13 cellular contexts compared by ENCODE assay signal in genomic region chr15:41032079-41032328, GRCh38.
DNase-seq lines count a peak whose midpoint lies in the region; ATAC-seq and TF ChIP-seq lines count a peak whose summit lies in the region.
"Had no signal": no experiment of that assay in that cellular context is flagged by ENCODE, and none has a peak within 500 bp of the region (broad histone marks: within the 10 kb centered on the region; RNA-seq: fewer than 3 reads in every experiment).

No MANE protein-coding gene starts in this region.

- H3K27me3 Mint-ChIP-seq in MCF 10A (ENCODE audit: insufficient read depth, unreplicated experiment) (no peaks in the 10 kb centered on the region), mesothelial cell of epicardium (ENCODE audit: low read depth) (no peaks in the 10 kb centered on the region)
- no peaks in the 10 kb centered on the region for H3K27me3 Mint-ChIP-seq in activated T-helper 17 cell treated with anti-CD3 and anti-CD28 coated beads, Interleukin-2, amount 50 U/mL, for 72 hours
- H3K27me3 Mint-ChIP-seq: CD8-positive, alpha-beta memory T cell had no signal

- ATAC-seq in activated T-helper 17 cell treated with anti-CD3 and anti-CD28 coated beads, Interleukin-2, amount 50 U/mL, for 72 hours (replicated peaks) = no peak
- no peak for ATAC-seq in heart right ventricle

- CTCF ChIA-PET in MCF 10A (lab: Yijun Ruan, JAX) = interaction anchor here (0.9 to 1.0 kb wide), 2 partner anchors 105 to 129 kb away, joined by 3 to 4 read pairs; no protein-coding TSS in a partner anchor
- CTCF ChIA-PET in mammary epithelial cell (lab: Charles Lee; ENCODE audit: low non-redundant PET) = interaction anchor here (0.6 kb wide), 1 partner anchor 82 kb away, joined by 5 read pairs; no protein-coding TSS in a partner anchor

- H3K4me3 ChIP-seq in mammary epithelial cell (replicated peaks in 1 of 3; ENCODE audit: insufficient read depth in 1 of 3, low read depth in 2 of 3, low read length in 3 of 3) = no peak overlapping the region
- no peak overlapping the region for H3K4me3 ChIP-seq in heart right ventricle

- dilution Hi-C loops in mammary epithelial cell (cut with HindIII; ENCODE audit: low sequenced_read_pairs) = no loop called here

- POLR2A ChIA-PET in MCF 10A (lab: Yijun Ruan, JAX) = interaction anchor here (0.7 kb wide), 2 partner anchors 35 to 38 kb away, joined by 3 to 4 read pairs; no protein-coding TSS in a partner anchor

- in situ Hi-C loops in mammary epithelial cell (cut with MboI; ENCODE audit: low sequenced_read_pairs in 2 of 2) = no loop called here

- DNase-seq in MCF 10A (ENCODE audit: unreplicated experiment) = no peak
- no peak for DNase-seq in mammary epithelial cell
- no peak for DNase-seq in mesothelial cell of epicardium (ENCODE audit: low spot score in 2 of 2, unreplicated experiment in 2 of 2)
- no peak for DNase-seq in heart right ventricle
- no peak for DNase-seq in NCI-H2171 treated with DMSO at 0.1 percent for 48 hours (lab: John Stamatoyannopoulos, UW)
- DNase-seq: Caco-2; CD8-positive, alpha-beta memory T cell; DND-41; GDM1; GOT3; H9 had no signal

- no peak overlapping the region for H3K4me2 ChIP-seq in mammary epithelial cell (ENCODE audit: insufficient read depth, low read depth, low read length)

- no peak overlapping the region for H3K4me3 Mint-ChIP-seq in MCF 10A (ENCODE audit: unreplicated experiment)
- H3K4me3 Mint-ChIP-seq in activated T-helper 17 cell treated with anti-CD3 and anti-CD28 coated beads, Interleukin-2, amount 50 U/mL, for 72 hours = no peak overlapping the region
- H3K4me3 Mint-ChIP-seq in mesothelial cell of epicardium = no peak overlapping the region
- H3K4me3 Mint-ChIP-seq: CD14-positive monocyte; CD8-positive, alpha-beta memory T cell; H9 had no signal

- H3K4me1 Mint-ChIP-seq in MCF 10A (ENCODE audit: insufficient read depth, unreplicated experiment) (no peaks in the 10 kb centered on the region), mesothelial cell of epicardium (peaks cover 14% of the 10 kb centered on the region)
- peaks cover 4% of the 10 kb centered on the region for H3K4me1 Mint-ChIP-seq in activated T-helper 17 cell treated with anti-CD3 and anti-CD28 coated beads, Interleukin-2, amount 50 U/mL, for 72 hours
- H3K4me1 Mint-ChIP-seq: CD14-positive monocyte, H9 had no signal

- H3K27ac ChIP-seq in mammary epithelial cell (ENCODE audit: insufficient read depth, low read depth, low read length) (no peak overlapping the region), heart right ventricle (no peak overlapping the region)

- H3K36me3 Mint-ChIP-seq in MCF 10A (ENCODE audit: insufficient read depth, unreplicated experiment) = peaks cover 70% of the 10 kb centered on the region
- H3K36me3 Mint-ChIP-seq in activated T-helper 17 cell treated with anti-CD3 and anti-CD28 coated beads, Interleukin-2, amount 50 U/mL, for 72 hours (ENCODE audit: low read depth) = peaks cover 87% of the 10 kb centered on the region
- peaks cover 15% of the 10 kb centered on the region for H3K36me3 Mint-ChIP-seq in mesothelial cell of epicardium

- WGBS in mammary epithelial cell (ENCODE audit: low coverage, missing lambda C conversion rate) = 100% methylated on average over 1 of the region's 1 CpG
- WGBS in heart right ventricle, 2 donors = 97 to 100% methylated on average over 1 of the region's 1 CpG

- intact Hi-C loops in MCF 10A (cut with micrococcal nuclease) (no loop called here), mammary epithelial cell (cut with micrococcal nuclease) (no loop called here), heart right ventricle (cut with DNase I) (no loop called here)

- no peak overlapping the region for H2AFZ ChIP-seq in mammary epithelial cell (ENCODE audit: low read depth, low read length)

- H4K20me1 ChIP-seq in mammary epithelial cell (ENCODE audit: insufficient read depth, low read length) = no peaks in the 10 kb centered on the region

- H3K9me3 Mint-ChIP-seq in MCF 10A (ENCODE audit: unreplicated experiment) = no peaks in the 10 kb centered on the region
- H3K9me3 Mint-ChIP-seq in activated T-helper 17 cell treated with anti-CD3 and anti-CD28 coated beads, Interleukin-2, amount 50 U/mL, for 72 hours = no peaks in the 10 kb centered on the region
- no peaks in the 10 kb centered on the region for H3K9me3 Mint-ChIP-seq in mesothelial cell of epicardium
- H3K9me3 Mint-ChIP-seq: CD14-positive monocyte; CD8-positive, alpha-beta memory T cell; H9 had no signal

- H3K9ac ChIP-seq in mammary epithelial cell (ENCODE audit: insufficient read depth, low read length) = no peak overlapping the region

- BruUV-seq in MCF 10A (replicated peaks; lab: Mats Ljungman, UMichigan) = no TSS peak
- no TSS peak for BruUV-seq in mammary epithelial cell (replicated peaks; lab: Mats Ljungman, UMichigan)

- H3K27me3 ChIP-seq in mammary epithelial cell (ENCODE audit: insufficient read depth, low read length) (no peaks in the 10 kb centered on the region), heart right ventricle (no peaks in the 10 kb centered on the region)

- H3K27ac Mint-ChIP-seq in MCF 10A (ENCODE audit: low read depth, unreplicated experiment) (peak overlapping the region; percentile 7), mesothelial cell of epicardium (peak overlapping the region; percentile 38)
- peak overlapping the region; percentile 42 for H3K27ac Mint-ChIP-seq in activated T-helper 17 cell treated with anti-CD3 and anti-CD28 coated beads, Interleukin-2, amount 50 U/mL, for 72 hours

- H3K36me3 ChIP-seq in mammary epithelial cell (ENCODE audit: insufficient read depth, low read length) (peaks cover 8% of the 10 kb centered on the region), heart right ventricle (peaks cover 0 to 72% (median 10%) of the 10 kb centered on the region in 9 donors)

- peaks cover 24% of the 10 kb centered on the region for H3K79me2 ChIP-seq in mammary epithelial cell (ENCODE audit: insufficient read depth, low read length)

- TF ChIP-seq CTCF in MCF 10A (IDR thresholded peaks at IDR 0.05; ENCODE audit: unreplicated experiment) = no peak
- no peak for TF ChIP-seq CTCF in mammary epithelial cell (conservative IDR thresholded peaks at IDR 0.05 in 1 of 2, IDR thresholded peaks at IDR 0.05 in 1 of 2; ENCODE audit: extremely low read depth in 1 of 2, insufficient read depth in 1 of 2, low read depth in 1 of 2, low read length in 2 of 2)
- no peak for TF ChIP-seq CTCF in mesothelial cell of epicardium (IDR thresholded peaks at IDR 0.05; ENCODE audit: unreplicated experiment)
- no peak for TF ChIP-seq CTCF in heart right ventricle (IDR thresholded peaks at IDR 0.05)

- H3K9me3 ChIP-seq in mammary epithelial cell (replicated peaks; ENCODE audit: insufficient read depth, low read length) = no peaks in the 10 kb centered on the region
- H3K9me3 ChIP-seq in heart right ventricle = no peaks in the 10 kb centered on the region
- H3K9me3 ChIP-seq: Caco-2 had no signal

- H3K4me1 ChIP-seq in mammary epithelial cell (ENCODE audit: insufficient read depth, low read length) (no peaks in the 10 kb centered on the region), heart right ventricle (peaks cover 0 to 25% (median 0%) of the 10 kb centered on the region in 9 donors)
- H3K4me1 ChIP-seq: Caco-2 had no signal
